Comparison of ENCODE assay signal across 25 cellular contexts in genomic region chr7:4638781-4639575, GRCh38. TPM values are rescaled to one million over a fixed set of nuclear protein-coding genes. Genes with fewer than 3 reads are reported as not detected.
A peak's percentile ranks its signal among the peaks of the same experiment; 100 is the strongest.
DNase-seq lines count a peak whose midpoint lies in the region; ATAC-seq and TF ChIP-seq lines count a peak whose summit lies in the region.
"Had no signal": no experiment of that assay in that cellular context is flagged by ENCODE, and none has a peak within 500 bp of the region (broad histone marks: within the 10 kb centered on the region; RNA-seq: fewer than 3 reads in every experiment).

No MANE protein-coding gene starts in this region.

- H3K27me3 Mint-ChIP-seq in activated CD4-positive, alpha-beta T cell treated with anti-CD3 and anti-CD28 coated beads, Interleukin-2, amount 10 ng/mL, durations not matched to agents 7 days and 5 days, result no peaks in the 10 kb centered on the region
- no peaks in the 10 kb centered on the region for H3K27me3 Mint-ChIP-seq in activated T-helper 17 cell treated with anti-CD3 and anti-CD28 coated beads, Interleukin-2, amount 50 U/mL, for 72 hours
- H3K27me3 Mint-ChIP-seq: activated B cell treated with CpG ODN at 0.5 μM for 24 hours had no signal

- TF ChIP-seq CTCF in lower leg skin (IDR thresholded peaks at IDR 0.05), result no peak

- no peaks in the 10 kb centered on the region for H3K27me3 ChIP-seq in neuronal stem cell (ENCODE audit: control insufficient read depth in 3 of 3, insufficient read depth in 3 of 3, low read depth in 1 of 3, low read length in 3 of 3)
- H3K27me3 ChIP-seq: ascending aorta, upper lobe of right lung had no signal

- H2BK12ac ChIP-seq in neuronal stem cell (ENCODE audit: low read length), result no peak overlapping the region

- intact Hi-C loops in lower leg skin (cut with DNase I; ENCODE audit: low total_unique reads), result no loop called here

- H3K18ac ChIP-seq in neuronal stem cell (ENCODE audit: low read length), result peak overlapping the region; percentile 11

- no peak overlapping the region for H3K4me2 ChIP-seq in neuronal stem cell (ENCODE audit: insufficient read depth, low read length, poor library complexity, severe bottlenecking)

- no peak overlapping the region for H3K9ac ChIP-seq in neuronal stem cell (ENCODE audit: low read depth, low read length, poor library complexity)

- no peak overlapping the region for H2BK15ac ChIP-seq in neuronal stem cell (ENCODE audit: low read length)

- TF ChIP-seq POLR2A in lower leg skin (IDR thresholded peaks at IDR 0.05), result no peak

- H2BK120ac ChIP-seq in neuronal stem cell (ENCODE audit: low read depth, low read length), result no peak overlapping the region

- CTCF ChIA-PET in activated CD4-positive, alpha-beta T cell treated with anti-CD3 and anti-CD28 coated beads, Interleukin-2, amount 10 ng/mL, durations not matched to agents 7 days and 5 days (lab: Charles Lee), result interaction anchor here (1.2 kb wide), 1 partner anchor 40 kb away, joined by 4 read pairs; no protein-coding TSS in a partner anchor

- H3K14ac ChIP-seq in neuronal stem cell (ENCODE audit: low read length), result no peak overlapping the region

- H3K4me1 Mint-ChIP-seq in activated CD4-positive, alpha-beta T cell treated with anti-CD3 and anti-CD28 coated beads, Interleukin-2, amount 10 ng/mL, durations not matched to agents 7 days and 5 days, result peaks cover 20% of the 10 kb centered on the region
- peaks cover 11% of the 10 kb centered on the region for H3K4me1 Mint-ChIP-seq in activated T-helper 17 cell treated with anti-CD3 and anti-CD28 coated beads, Interleukin-2, amount 50 U/mL, for 72 hours

- H3K9me3 ChIP-seq in neuronal stem cell (replicated peaks in 1 of 2; ENCODE audit: control insufficient read depth in 2 of 2, insufficient read depth in 1 of 2, low read depth in 1 of 2, low read length in 2 of 2), result peaks cover 0 to 1% of the 10 kb centered on the region in 2 donors
- H3K9me3 ChIP-seq: ascending aorta, upper lobe of right lung had no signal

- no peaks in the 10 kb centered on the region for H3K36me3 ChIP-seq in neuronal stem cell (replicated peaks in 1 of 2; ENCODE audit: control insufficient read depth in 2 of 2, insufficient read depth in 2 of 2, low read length in 2 of 2)
- H3K36me3 ChIP-seq: ascending aorta, upper lobe of right lung had no signal

- H3K4me3 Mint-ChIP-seq in activated CD4-positive, alpha-beta T cell treated with anti-CD3 and anti-CD28 coated beads, Interleukin-2, amount 10 ng/mL, durations not matched to agents 7 days and 5 days, result no peak overlapping the region
- no peak overlapping the region for H3K4me3 Mint-ChIP-seq in activated T-helper 17 cell treated with anti-CD3 and anti-CD28 coated beads, Interleukin-2, amount 50 U/mL, for 72 hours
- H3K4me3 Mint-ChIP-seq: activated B cell treated with CpG ODN at 0.5 μM for 24 hours; activated T-cell treated with anti-CD3 and anti-CD28 coated beads, Interleukin-2, amount 50 U/mL, for 72 hours had no signal

- no CpG with 5 or more reads among the region's 17 CpGs for WGBS in neuronal stem cell (ENCODE audit: extremely low coverage in 2 of 2, insufficient read length in 2 of 2, insufficient replicate concordance in 1 of 2), 2 donors
- 76 to 77% methylated on average over 17 of the region's 17 CpGs for WGBS in lower leg skin, 2 donors

- H3K36me3 Mint-ChIP-seq in activated CD4-positive, alpha-beta T cell treated with anti-CD3 and anti-CD28 coated beads, Interleukin-2, amount 10 ng/mL, durations not matched to agents 7 days and 5 days (ENCODE audit: low read depth), result no peaks in the 10 kb centered on the region
- peaks cover 8% of the 10 kb centered on the region for H3K36me3 Mint-ChIP-seq in activated T-helper 17 cell treated with anti-CD3 and anti-CD28 coated beads, Interleukin-2, amount 50 U/mL, for 72 hours (ENCODE audit: low read depth)

- no peak overlapping the region for H3K27ac ChIP-seq in neuronal stem cell (replicated peaks; ENCODE audit: low read length)
- H3K27ac ChIP-seq: ascending aorta, upper lobe of right lung had no signal

- H3K23ac ChIP-seq in neuronal stem cell (ENCODE audit: low read depth, low read length, poor library complexity), result no peak overlapping the region

- H3K4me3 ChIP-seq in Jurkat, Clone E6-1 (ENCODE audit: low read length), result no peak overlapping the region
- H3K4me3 ChIP-seq in neuronal stem cell (ENCODE audit: low read length in 2 of 2) (no peak overlapping the region), lower leg skin (ENCODE audit: low read depth, poor library complexity, severe bottlenecking) (no peak overlapping the region)
- H3K4me3 ChIP-seq: ascending aorta, upper lobe of right lung had no signal

- H4K91ac ChIP-seq in neuronal stem cell (ENCODE audit: low read depth, low read length, poor library complexity), result no peak overlapping the region

- no peak overlapping the region for H2AK5ac ChIP-seq in neuronal stem cell (ENCODE audit: low read depth, low read length)

- no peak overlapping the region for H2AFZ ChIP-seq in neuronal stem cell (ENCODE audit: low read length)

- H3K79me1 ChIP-seq in neuronal stem cell (ENCODE audit: low read depth, low read length), result no peaks in the 10 kb centered on the region

- no peak for ATAC-seq in activated T-helper 17 cell treated with anti-CD3 and anti-CD28 coated beads, Interleukin-2, amount 50 U/mL, for 72 hours (replicated peaks)
- no peak for ATAC-seq in HG02588 (IDR thresholded peaks at IDR 0.05; ENCODE audit: unreplicated experiment)
- ATAC-seq: activated naive CD4-positive, alpha-beta T cell treated with anti-CD3 and anti-CD28 coated beads, Interleukin-2, amount 50 U/mL, for 72 hours; activated T-cell treated with anti-CD3 and anti-CD28 coated beads, Interleukin-2, amount 50 U/mL, for 72 hours; left ventricle myocardium superior; upper lobe of right lung had no signal

- H4K8ac ChIP-seq in neuronal stem cell (ENCODE audit: low read depth, low read length), result no peak overlapping the region

- H2BK5ac ChIP-seq in neuronal stem cell (ENCODE audit: low read length), result no peak overlapping the region

- no peak overlapping the region for H3K27ac Mint-ChIP-seq in activated CD4-positive, alpha-beta T cell treated with anti-CD3 and anti-CD28 coated beads, Interleukin-2, amount 10 ng/mL, durations not matched to agents 7 days and 5 days
- peak overlapping the region; percentile 18 for H3K27ac Mint-ChIP-seq in activated T-helper 17 cell treated with anti-CD3 and anti-CD28 coated beads, Interleukin-2, amount 50 U/mL, for 72 hours
- H3K27ac Mint-ChIP-seq: activated B cell treated with CpG ODN at 0.5 μM for 24 hours; activated naive CD4-positive, alpha-beta T cell treated with anti-CD3 and anti-CD28 coated beads, Interleukin-2, amount 50 U/mL, for 72 hours; activated T-cell treated with anti-CD3 and anti-CD28 coated beads, Interleukin-2, amount 50 U/mL, for 72 hours had no signal

- POLR2A ChIA-PET in activated CD4-positive, alpha-beta T cell treated with anti-CD3 and anti-CD28 coated beads, Interleukin-2, amount 10 ng/mL, durations not matched to agents 7 days and 5 days (lab: Charles Lee), result no interaction called here

- peaks cover 0 to 3% of the 10 kb centered on the region in 2 donors for H3K4me1 ChIP-seq in neuronal stem cell (ENCODE audit: control insufficient read depth in 2 of 2, insufficient read depth in 1 of 2, low read depth in 1 of 2, low read length in 2 of 2)

- no peak overlapping the region for H3K4ac ChIP-seq in neuronal stem cell (ENCODE audit: low read length)

- DNase-seq in activated CD4-positive, alpha-beta T cell treated with anti-CD3 and anti-CD28 coated beads, Interleukin-2, amount 10 ng/mL, durations not matched to agents 7 days and 5 days, result peak; percentile 13
- DNase-seq in activated CD4-positive, alpha-beta T cell treated with anti-CD3 and anti-CD28 coated beads for 48 hours, result no peak
- peak; percentile 46 for DNase-seq in Jurkat, Clone E6-1 (ENCODE audit: low read depth, low spot score)
- DNase-seq in neuronal stem cell (ENCODE audit: low spot score), result no peak
- DNase-seq in OCI-M1 (lab: John Stamatoyannopoulos, UW), result no peak
- DNase-seq in lower leg skin (ENCODE audit: low spot score in 2 of 2), result no peak
- DNase-seq: activated B cell treated with CpG ODN at 0.5 μM for 24 hours; activated CD8-positive, alpha-beta memory T cell treated with anti-CD3 and anti-CD28 coated beads for 24 hours; activated T-cell treated with anti-CD3 and anti-CD28 coated beads, Interleukin-2, amount 50 U/mL, for 72 hours; AML-193; caudate nucleus; dermis blood vessel endothelial cell; DMS79; HCEC 1CT; hypothalamus; left ventricle myocardium superior; NCI-H1092 treated with DMSO at 0.1 percent for 48 hours; NCI-H187 treated with DMSO at 0.1 percent for 48 hours; NCI-H2227 treated with DMSO at 0.1 percent for 48 hours; NCI-H748 treated with DMSO at 0.1 percent for 48 hours; upper lobe of right lung had no signal

- no peaks in the 10 kb centered on the region for H3K9me3 Mint-ChIP-seq in activated CD4-positive, alpha-beta T cell treated with anti-CD3 and anti-CD28 coated beads, Interleukin-2, amount 10 ng/mL, durations not matched to agents 7 days and 5 days
- H3K9me3 Mint-ChIP-seq in activated T-helper 17 cell treated with anti-CD3 and anti-CD28 coated beads, Interleukin-2, amount 50 U/mL, for 72 hours, result no peaks in the 10 kb centered on the region
- H3K9me3 Mint-ChIP-seq: activated B cell treated with CpG ODN at 0.5 μM for 24 hours; activated naive CD4-positive, alpha-beta T cell treated with anti-CD3 and anti-CD28 coated beads, Interleukin-2, amount 50 U/mL, for 72 hours; activated T-cell treated with anti-CD3 and anti-CD28 coated beads, Interleukin-2, amount 50 U/mL, for 72 hours had no signal

RNA-seq across cellular contexts. Expression of gene FOXK1, which starts 43.1 kb away (rescaled TPM):
- total RNA-seq in activated CD4-positive, alpha-beta T cell treated with anti-CD3 and anti-CD28 coated beads, Interleukin-2, amount 10 ng/mL, durations not matched to agents 7 days and 5 days, result 10 to 100 TPM; 32.0 to 36.2 TPM
- polyA plus RNA-seq in Jurkat, Clone E6-1 (2012; ENCODE audit: insufficient read depth, insufficient read length), result 5.3 TPM
- 10 to 100 TPM; 32.3 to 32.5 TPM for total RNA-seq in activated T-helper 17 cell treated with anti-CD3 and anti-CD28 coated beads, Interleukin-2, amount 50 U/mL, for 72 hours
- polyA plus RNA-seq in neuronal stem cell (2013, experiment 1 of 2), result 7.6 TPM
- 8.2 TPM for polyA plus RNA-seq in neuronal stem cell (2013, experiment 2 of 2)
- total RNA-seq in lower leg skin, result 10 to 100 TPM; 22.0 to 41.3 (median 30.3) TPM

Comparison
In these comparisons a context has a peak if more than half of its experiments do, and no peak if none do; other contexts are left out.
1. DNase-seq: peak in activated CD4-positive, alpha-beta T cell treated with anti-CD3 and anti-CD28 coated beads, Interleukin-2, amount 10 ng/mL, durations not matched to agents 7 days and 5 days (single experiment) and Jurkat, Clone E6-1 (single experiment); none in activated CD4-positive, alpha-beta T cell treated with anti-CD3 and anti-CD28 coated beads for 48 hours (single experiment), neuronal stem cell (single experiment), OCI-M1 (single experiment) and lower leg skin (0 of 2).